In genomic region chr3:119636891-119637611, GRCh38 we compare ENCODE assay signal across 11 cellular contexts. TPM values are rescaled to one million over a fixed set of nuclear protein-coding genes. Genes with fewer than 3 reads are reported as not detected.
A peak's percentile ranks its signal among the peaks of the same experiment; 100 is the strongest.
DNase-seq lines count a peak whose midpoint lies in the region; ATAC-seq and TF ChIP-seq lines count a peak whose summit lies in the region.
"Had no signal": no experiment of that assay in that cellular context is flagged by ENCODE, and none has a peak within 500 bp of the region (broad histone marks: within the 10 kb centered on the region; RNA-seq: fewer than 3 reads in every experiment).

No MANE protein-coding gene starts in this region.

- WGBS in psoas muscle, 3 donors: 80 to 86% (median 82%) methylated on average over 4 of the region's 4 CpGs

- H3K9me3 ChIP-seq in Peyer's patch (no peaks in the 10 kb centered on the region), psoas muscle (no peaks in the 10 kb centered on the region)

- H3K27me3 ChIP-seq in ACC112 (ENCODE audit: insufficient read depth, low read length): no peaks in the 10 kb centered on the region
- no peaks in the 10 kb centered on the region for H3K27me3 ChIP-seq in Peyer's patch
- no peaks in the 10 kb centered on the region for H3K27me3 ChIP-seq in psoas muscle (ENCODE audit: insufficient read depth in 3 of 3, low read length in 2 of 3)

- no peak for ATAC-seq in psoas muscle

- peak overlapping the region; percentile 74 for H2AFZ ChIP-seq in ACC112 (ENCODE audit: low read length, unreplicated experiment)

- H3K79me2 ChIP-seq in ACC112 (ENCODE audit: control insufficient read depth, insufficient read depth, low read length, unreplicated experiment): no peaks in the 10 kb centered on the region

- no peak for TF ChIP-seq POLR2A in Peyer's patch (IDR thresholded peaks at IDR 0.05)

- no peaks in the 10 kb centered on the region for H3K36me3 ChIP-seq in ACC112 (ENCODE audit: insufficient read depth, low read length)
- H3K36me3 ChIP-seq in Peyer's patch: no peaks in the 10 kb centered on the region
- H3K36me3 ChIP-seq in psoas muscle (ENCODE audit: insufficient read depth in 1 of 2, low read depth in 1 of 2): peaks cover 4 to 24% of the 10 kb centered on the region in 2 donors

- no peak overlapping the region for H3K4me3 Mint-ChIP-seq in mesothelial cell of epicardium
- H3K4me3 Mint-ChIP-seq: activated naive CD4-positive, alpha-beta T cell treated with anti-CD3 and anti-CD28 coated beads, Interleukin-2, amount 50 U/mL, for 24 hours had no signal

- DNase-seq in Peyer's patch (no peak), epithelial cell of proximal tubule (ENCODE audit: low read depth) (peak; percentile 82), psoas muscle (no peak), midbrain (lab: John Stamatoyannopoulos, UW) (no peak), NCI-H2171 treated with DMSO at 0.1 percent for 48 hours (lab: John Stamatoyannopoulos, UW) (no peak), mesothelial cell of epicardium (ENCODE audit: low spot score in 2 of 2, unreplicated experiment in 2 of 2) (no peak), foreskin melanocyte (no peak)
- DNase-seq: effector CD4-positive, alpha-beta T cell had no signal

- H3K4me1 ChIP-seq in ACC112 (ENCODE audit: control insufficient read depth, insufficient read depth, low read length, unreplicated experiment) (peaks cover 41% of the 10 kb centered on the region), Peyer's patch (no peaks in the 10 kb centered on the region), psoas muscle (peaks cover 38% of the 10 kb centered on the region)

- intact Hi-C loops in psoas muscle (cut with DNase I): loop anchor here in 1 of 2 donors (5.0 kb wide), 1 partner anchor 40 kb away; the partner anchor contains the start of gene PLA1A

- peaks cover 4% of the 10 kb centered on the region for H3K36me3 Mint-ChIP-seq in mesothelial cell of epicardium

- H3K27me3 Mint-ChIP-seq in mesothelial cell of epicardium (ENCODE audit: low read depth): no peaks in the 10 kb centered on the region
- H3K27me3 Mint-ChIP-seq: activated naive CD4-positive, alpha-beta T cell treated with anti-CD3 and anti-CD28 coated beads, Interleukin-2, amount 50 U/mL, for 24 hours had no signal

- H3K4me3 ChIP-seq in ACC112 (ENCODE audit: low read depth, low read length): no peak overlapping the region
- no peak overlapping the region for H3K4me3 ChIP-seq in Peyer's patch
- no peak overlapping the region for H3K4me3 ChIP-seq in epithelial cell of proximal tubule (ENCODE audit: low read depth, low read length)
- H3K4me3 ChIP-seq in psoas muscle: no peak overlapping the region

- peak overlapping the region; percentile 90 for H3K27ac ChIP-seq in ACC112 (ENCODE audit: low read depth, low read length)
- peak overlapping the region in 3 of 4 donors; percentile 37 to 80 (median 76) for H3K27ac ChIP-seq in Peyer's patch
- peak overlapping the region; percentile 97 for H3K27ac ChIP-seq in psoas muscle

- H3K27ac Mint-ChIP-seq in mesothelial cell of epicardium: no peak overlapping the region
- H3K27ac Mint-ChIP-seq: activated naive CD4-positive, alpha-beta T cell treated with anti-CD3 and anti-CD28 coated beads, Interleukin-2, amount 50 U/mL, for 24 hours had no signal

- TF ChIP-seq CTCF in Peyer's patch (IDR thresholded peaks at IDR 0.05) (no peak), epithelial cell of proximal tubule (conservative IDR thresholded peaks at IDR 0.05; ENCODE audit: low read depth, low read length) (no peak), psoas muscle (IDR thresholded peaks at IDR 0.05) (no peak), mesothelial cell of epicardium (IDR thresholded peaks at IDR 0.05; ENCODE audit: unreplicated experiment) (no peak)

- H3K4me1 Mint-ChIP-seq in mesothelial cell of epicardium: peaks cover 25% of the 10 kb centered on the region

- no peaks in the 10 kb centered on the region for H3K9me3 Mint-ChIP-seq in mesothelial cell of epicardium
- H3K9me3 Mint-ChIP-seq: activated naive CD4-positive, alpha-beta T cell treated with anti-CD3 and anti-CD28 coated beads, Interleukin-2, amount 50 U/mL, for 24 hours had no signal

RNA-seq across cellular contexts. Expression of gene POPDC2, which starts 23.3 kb away (rescaled TPM):
- total RNA-seq in Peyer's patch: 1 to 10 TPM; 3.0 to 8.3 (median 6.3) TPM
- 0.06 and 0.51 TPM in 2 replicates for total RNA-seq in epithelial cell of proximal tubule
- 100 to 1,000 TPM; 103 to 205 (median 149) TPM for total RNA-seq in psoas muscle
- polyA plus RNA-seq in psoas muscle: 100 to 1,000 TPM in 1 of 3 donors, 10 to 100 TPM in 2; 30.7 to 140 (median 75.8) TPM
- 3.4 to 3.5 TPM (median 3.5 TPM) in 3 replicates for total RNA-seq in mesothelial cell of epicardium

RNA-seq across cellular contexts. Expression of gene PLA1A, which starts 39.4 kb away (rescaled TPM):
- total RNA-seq in Peyer's patch (1 to 10 TPM in 1 of 4 donors, under 1 TPM in 2, not detected in 1; 0.70 to 4.1 (median 0.85) TPM), epithelial cell of proximal tubule (0.14 and 0.52 TPM in 2 replicates), psoas muscle (10 to 100 TPM in 1 of 4 donors, 1 to 10 TPM in 3; 2.3 to 11.7 (median 5.8) TPM), mesothelial cell of epicardium (not detected in 3 replicates)
- 1 to 10 TPM; 1.1 to 2.5 (median 2.4) TPM for polyA plus RNA-seq in psoas muscle
- total RNA-seq: M059J had no signal

RNA-seq across cellular contexts. Expression of gene COX17, which starts 40.2 kb away (rescaled TPM):
- total RNA-seq in Peyer's patch (10 to 100 TPM; 30.9 to 57.8 (median 44.8) TPM), epithelial cell of proximal tubule (45.3 and 91.1 TPM in 2 replicates), psoas muscle (100 to 1,000 TPM in 3 of 4 donors, 10 to 100 TPM in 1; 89.5 to 180 (median 127) TPM), mesothelial cell of epicardium (16.0 to 18.1 TPM (median 17.3 TPM) in 3 replicates)
- 100 to 1,000 TPM; 166 to 330 (median 304) TPM for polyA plus RNA-seq in psoas muscle

RNA-seq across cellular contexts. Expression of gene ADPRH, which starts 57.8 kb away (rescaled TPM):
- total RNA-seq in Peyer's patch: 1 to 10 TPM in 3 of 4 donors, under 1 TPM in 1; 0.35 to 5.0 (median 1.4) TPM
- 6.0 and 7.5 TPM in 2 replicates for total RNA-seq in epithelial cell of proximal tubule
- total RNA-seq in psoas muscle: 10 to 100 TPM; 12.6 to 16.9 (median 14.5) TPM
- 10 to 100 TPM in 2 of 3 donors, 1 to 10 TPM in 1; 5.2 to 16.6 (median 15.0) TPM for polyA plus RNA-seq in psoas muscle
- 1.9 to 2.3 TPM (median 2.2 TPM) in 3 replicates for total RNA-seq in mesothelial cell of epicardium

Comparison
In these comparisons a context has a peak if more than half of its experiments do, and no peak if none do; other contexts are left out.
1. RNA of gene POPDC2, which starts 23.3 kb away (total RNA-seq): 103 to 205 TPM in psoas muscle; 3.0 to 8.3 TPM in Peyer's patch, 3.4 to 3.5 TPM in mesothelial cell of epicardium and 0.06 to 0.51 TPM in epithelial cell of proximal tubule; every median in the first group is over 10 times any median in the second.
2. Peak in every context shown above with its lines, with median percentiles within 50 percentile points of each other: H3K27ac ChIP-seq.